In genomic region chr6:127273499-127273898, GRCh38 we compare ENCODE assay signal across 1 cellular context.
TF ChIP-seq lines count a peak whose summit lies in the region.

No MANE protein-coding gene starts in this region.

TF ChIP-seq in GM23338, 12 proteins besides CTCF, POLR2A, EP300 and RAD21 (continued from another document):
- TF ChIP-seq REST (IDR thresholded peaks at IDR 0.05; ENCODE audit: unreplicated experiment) (no peak), EZH2phosphoT487 (IDR thresholded peaks at IDR 0.05; ENCODE audit: unreplicated experiment) (no peak), CREB1 (CRISPR knock-in tag; IDR thresholded peaks at IDR 0.05; ENCODE audit: low read depth) (no peak), STAT1 (IDR thresholded peaks at IDR 0.05; ENCODE audit: unreplicated experiment) (no peak), NANOG (IDR thresholded peaks at IDR 0.05; ENCODE audit: borderline replicate concordance) (no peak), ZNF114 (CRISPR knock-in tag; IDR thresholded peaks at IDR 0.05) (no peak)
